ENCODE assay signal across 8 cellular contexts in the genomic region with DNA sequence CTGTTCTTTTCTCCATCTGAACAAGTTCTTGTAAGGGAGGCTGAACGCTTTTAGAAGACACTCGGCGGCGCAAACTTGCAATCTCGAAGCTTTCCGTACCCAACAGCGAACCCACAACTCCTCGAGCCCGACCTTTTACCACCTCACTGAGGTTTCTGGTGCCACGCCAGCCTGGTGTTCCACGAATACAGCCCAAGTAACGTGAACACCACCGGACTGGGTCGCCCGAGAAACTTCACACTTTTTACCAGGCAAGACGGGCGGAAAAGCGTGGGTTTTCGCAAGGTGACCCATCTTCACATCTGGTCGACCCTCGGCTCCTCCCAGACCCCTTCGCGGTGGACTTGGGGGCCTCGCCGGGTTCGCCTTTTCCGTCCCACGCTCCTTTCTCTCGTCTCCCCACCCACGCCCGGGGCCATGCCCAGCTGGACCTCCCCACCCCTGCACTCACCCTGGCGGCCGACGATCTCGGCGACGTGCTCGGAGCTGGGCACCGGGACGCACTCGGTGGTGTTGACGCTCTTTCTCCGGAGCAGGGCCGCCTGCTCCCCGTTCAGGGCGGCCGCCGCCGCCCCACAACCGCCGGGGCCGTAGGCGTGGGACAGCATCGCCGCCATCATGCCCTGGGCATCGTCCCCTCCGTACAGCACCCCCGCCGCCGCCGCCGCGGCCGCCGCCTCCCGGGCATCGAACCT. TPM values are rescaled to one million over a fixed set of nuclear protein-coding genes. Genes with fewer than 3 reads are reported as not detected.
DNase-seq lines count a peak whose midpoint lies in the region; ATAC-seq and TF ChIP-seq lines count a peak whose summit lies in the region.

No MANE protein-coding gene starts in this region.

- H3K36me3 Mint-ChIP-seq in naive B cell = no peaks in the 10 kb centered on the region
- peaks cover 45% of the 10 kb centered on the region for H3K36me3 Mint-ChIP-seq in stimulated activated naive CD8-positive, alpha-beta T cell treated with anti-CD3 and anti-CD28 coated beads, Interleukin-15, Interleukin-2, amounts not matched to agents 100 ng/mL and 50 ng/mL, for 24 hours (ENCODE audit: low read depth)

- peak overlapping the region; percentile 80 to 99 (median 97) for H3K4me3 Mint-ChIP-seq in naive B cell
- H3K4me3 Mint-ChIP-seq in stimulated activated naive CD8-positive, alpha-beta T cell treated with anti-CD3 and anti-CD28 coated beads, Interleukin-15, Interleukin-2, amounts not matched to agents 100 ng/mL and 50 ng/mL, for 24 hours = peak overlapping the region; percentile 90

- TF ChIP-seq POLR2A in GM19193 (IDR thresholded peaks at IDR 0.05; ENCODE audit: extremely low read depth, insufficient read depth, insufficient read length) = peak; percentile 39

- DNase-seq in A172 (ENCODE audit: low spot score) (peak; percentile 7), activated T-cell treated with anti-CD3 and anti-CD28 coated beads for 24 hours (ENCODE audit: low read depth) (peak; percentile 30), epithelial cell of proximal tubule (ENCODE audit: low read depth) (no peak), naive B cell (peak; percentile 42), iPS-NIHi7 (ENCODE audit: extremely low spot score) (no peak)

- no peak for TF ChIP-seq CTCF in epithelial cell of proximal tubule (conservative IDR thresholded peaks at IDR 0.05; ENCODE audit: low read depth, low read length)

- ATAC-seq in naive B cell (ENCODE audit: low read depth in 2 of 2) = no peak

- H3K9me3 ChIP-seq in KOPT-K1 (ENCODE audit: insufficient read depth, low read length, poor library complexity, severe bottlenecking) = no peaks in the 10 kb centered on the region

- peak overlapping the region; percentile 91 for H3K4me3 ChIP-seq in epithelial cell of proximal tubule (ENCODE audit: low read depth, low read length)

- H3K4me1 Mint-ChIP-seq in naive B cell = peaks cover 33 to 51% (median 44%) of the 10 kb centered on the region in 3 donors
- H3K4me1 Mint-ChIP-seq in stimulated activated naive CD8-positive, alpha-beta T cell treated with anti-CD3 and anti-CD28 coated beads, Interleukin-15, Interleukin-2, amounts not matched to agents 100 ng/mL and 50 ng/mL, for 24 hours (ENCODE audit: low read depth) = peaks cover 52% of the 10 kb centered on the region

- H3K27me3 Mint-ChIP-seq in naive B cell = no peaks in the 10 kb centered on the region
- no peaks in the 10 kb centered on the region for H3K27me3 Mint-ChIP-seq in stimulated activated naive CD8-positive, alpha-beta T cell treated with anti-CD3 and anti-CD28 coated beads, Interleukin-15, Interleukin-2, amounts not matched to agents 100 ng/mL and 50 ng/mL, for 24 hours

- H3K27ac ChIP-seq in KOPT-K1 (ENCODE audit: low read depth, low read length, poor library complexity, severe bottlenecking) = peak overlapping the region; percentile 89

- peaks cover 7% of the 10 kb centered on the region for H3K36me3 ChIP-seq in KOPT-K1 (ENCODE audit: insufficient read depth, low read length)

- H3K9me3 Mint-ChIP-seq in naive B cell = peaks cover 0 to 3% (median 0%) of the 10 kb centered on the region in 7 donors
- peaks cover 4% of the 10 kb centered on the region for H3K9me3 Mint-ChIP-seq in stimulated activated naive CD8-positive, alpha-beta T cell treated with anti-CD3 and anti-CD28 coated beads, Interleukin-15, Interleukin-2, amounts not matched to agents 100 ng/mL and 50 ng/mL, for 24 hours

- peak overlapping the region; percentile 26 to 98 (median 96) for H3K27ac Mint-ChIP-seq in naive B cell
- H3K27ac Mint-ChIP-seq in stimulated activated naive CD8-positive, alpha-beta T cell treated with anti-CD3 and anti-CD28 coated beads, Interleukin-15, Interleukin-2, amounts not matched to agents 100 ng/mL and 50 ng/mL, for 24 hours = peak overlapping the region; percentile 98

RNA-seq across cellular contexts. Expression of a gene that starts 1.2 kb away (rescaled TPM):
- total RNA-seq in A172 (2014; rRNA removed; shearing (Covaris generic)) = 32.8 and 33.6 TPM in 2 replicates
- total RNA-seq in epithelial cell of proximal tubule = 47.1 and 52.4 TPM in 2 replicates
- 10 to 100 TPM in 2 of 6 donors, 1 to 10 TPM in 4; 6.6 to 13.4 (median 8.7) TPM for polyA plus RNA-seq in naive B cell (ENCODE audit: low read depth in 6 of 6)

Comparison
In these comparisons a context has a peak if more than half of its experiments do, and no peak if none do; other contexts are left out.
1. DNase-seq: peak in A172 (single experiment), activated T-cell treated with anti-CD3 and anti-CD28 coated beads for 24 hours (single experiment) and naive B cell (single experiment); none in epithelial cell of proximal tubule (single experiment) and iPS-NIHi7 (single experiment).